ENCODE assay signal across 1 cellular context in the genomic region with DNA sequence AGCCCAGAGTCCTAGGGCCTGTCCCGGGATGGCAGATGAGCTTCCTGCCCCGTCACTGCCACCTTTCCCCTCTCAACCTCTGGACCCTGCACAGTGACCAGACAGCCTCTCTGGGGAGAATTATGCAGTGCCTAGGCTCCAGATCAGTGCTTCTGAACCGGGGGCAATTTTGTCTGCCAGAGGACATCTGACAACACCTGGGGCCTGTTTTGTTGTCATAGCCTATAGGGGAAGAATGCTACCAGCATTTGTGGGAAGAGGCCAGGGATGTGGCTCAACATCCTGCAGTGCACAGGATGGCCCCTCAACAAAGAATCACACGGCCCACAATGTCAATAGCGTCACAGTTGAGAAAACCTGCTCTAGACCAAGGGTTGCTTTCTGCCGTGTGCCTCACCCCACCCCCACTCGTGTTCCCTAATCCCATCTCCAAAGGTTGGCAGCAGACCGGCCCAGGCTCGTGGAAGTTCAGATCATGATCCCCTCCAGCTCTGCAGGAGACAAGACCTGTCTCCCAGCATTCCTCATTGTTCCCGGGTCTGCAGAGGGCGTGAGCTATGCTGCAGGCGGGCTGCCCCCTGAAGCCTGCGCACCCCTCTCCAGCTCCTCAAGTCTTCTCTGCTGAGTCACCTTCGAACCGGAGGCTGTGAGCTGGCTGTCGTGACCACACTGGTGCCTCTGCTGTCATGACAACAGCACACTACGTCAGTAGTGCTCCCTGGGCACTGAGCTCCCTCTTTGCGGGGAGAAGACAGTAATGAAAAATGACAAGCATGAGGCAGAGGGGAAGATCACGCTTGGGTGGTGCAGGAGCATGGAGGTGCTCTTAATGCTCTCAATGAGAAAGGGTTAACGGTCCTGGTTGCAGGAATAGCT.
A peak's percentile ranks its signal among the peaks of the same experiment; 100 is the strongest.
TF ChIP-seq lines count a peak whose summit lies in the region.

No MANE protein-coding gene starts in this region.

TF ChIP-seq in PFSK-1, 5 proteins besides CTCF, POLR2A, EP300 and RAD21 (continued from another document):
- TF ChIP-seq POLR2AphosphoS5 (IDR thresholded peaks at IDR 0.05; ENCODE audit: low read depth, low read length) = peak; percentile 48; the same call in 1 of the 2 replicates
- no peak for TF ChIP-seq TAF1 (IDR thresholded peaks at IDR 0.05; ENCODE audit: borderline replicate concordance, insufficient read depth, low read length)
